ENCODE assay signal across 27 cellular contexts in genomic region chr20:4708856-4709255, GRCh38. TPM values are rescaled to one million over a fixed set of nuclear protein-coding genes. Genes with fewer than 3 reads are reported as not detected.
DNase-seq lines count a peak whose midpoint lies in the region; ATAC-seq, FAIRE-seq and TF ChIP-seq lines count a peak whose summit lies in the region.
"Had no signal": no experiment of that assay in that cellular context is flagged by ENCODE, and none has a peak within 500 bp of the region (broad histone marks: within the 10 kb centered on the region; RNA-seq: fewer than 3 reads in every experiment).

No MANE protein-coding gene starts in this region.

- H3K27me3 ChIP-seq in right atrium auricular region = no peaks in the 10 kb centered on the region
- H3K27me3 ChIP-seq in right cardiac atrium (ENCODE audit: control insufficient read depth, insufficient read depth) = no peaks in the 10 kb centered on the region
- H3K27me3 ChIP-seq: BE2C; BLaER1 treated with 17β-estradiol and CSF1 and Interleukin-3, amounts not matched to agents 10 nM and 100 nM had no signal

- peaks cover 7% of the 10 kb centered on the region for H3K4me1 Mint-ChIP-seq in osteocyte (ENCODE audit: unreplicated experiment)

- no peak for ATAC-seq in right cardiac atrium
- ATAC-seq: A549 had no signal

- intact Hi-C loops in right cardiac atrium (cut with DNase I) = no loop called here

- H3K4me1 ChIP-seq in right atrium auricular region (peaks cover 0 to 8% of the 10 kb centered on the region in 2 donors), right cardiac atrium (ENCODE audit: control insufficient read depth, insufficient read depth, low read length) (no peaks in the 10 kb centered on the region)
- H3K4me1 ChIP-seq: BE2C had no signal

- H3K4me3 Mint-ChIP-seq in osteocyte (ENCODE audit: unreplicated experiment) = no peak overlapping the region
- H3K4me3 Mint-ChIP-seq: CD14-positive monocyte; CD4-positive, alpha-beta T cell; CD8-positive, alpha-beta memory T cell had no signal

- TF ChIP-seq CTCF in right atrium auricular region (IDR thresholded peaks at IDR 0.05) = no peak
- TF ChIP-seq CTCF in osteocyte (IDR thresholded peaks at IDR 0.05) = no peak

- peak; percentile 50 for DNase-seq in right atrium auricular region (ENCODE audit: low spot score)
- no peak for DNase-seq in right cardiac atrium
- peak; percentile 77 for DNase-seq in cerebellar cortex (ENCODE audit: low spot score)
- peak; percentile 29 for DNase-seq in islet precursor cell
- DNase-seq in osteocyte (ENCODE audit: extremely low spot score, unreplicated experiment) = peak; percentile 46
- no peak for DNase-seq in urothelium cell line (ENCODE audit: low spot score)
- DNase-seq in midbrain (lab: John Stamatoyannopoulos, UW) = no peak
- DNase-seq in RKO (ENCODE audit: low spot score) = no peak
- DNase-seq: 8988T; ACHN; AML-193; BE2C; CD4-positive, alpha-beta T cell; CD8-positive, alpha-beta memory T cell; DMS 273 treated with DMSO at 0.1 percent for 48 hours; DMS79; EL; GF-D8; GOT3; H7; HCEC 1CT had no signal

- peaks cover 4% of the 10 kb centered on the region for H3K9me3 Mint-ChIP-seq in osteocyte (ENCODE audit: unreplicated experiment)
- H3K9me3 Mint-ChIP-seq: CD4-positive, alpha-beta T cell; CD8-positive, alpha-beta memory T cell had no signal

- no peaks in the 10 kb centered on the region for H3K9me3 ChIP-seq in right atrium auricular region
- H3K9me3 ChIP-seq in right cardiac atrium (ENCODE audit: control insufficient read depth, low read length) = no peaks in the 10 kb centered on the region
- H3K9me3 ChIP-seq: A549, BE2C had no signal

- no peak overlapping the region for H3K27ac ChIP-seq in right atrium auricular region
- no peak overlapping the region for H3K27ac ChIP-seq in right cardiac atrium (ENCODE audit: low read length)
- H3K27ac ChIP-seq: A549; BLaER1 treated with 17β-estradiol and CSF1 and Interleukin-3, amounts not matched to agents 10 nM and 100 nM had no signal

- peaks cover 6% of the 10 kb centered on the region for H3K27me3 Mint-ChIP-seq in osteocyte (ENCODE audit: unreplicated experiment)
- H3K27me3 Mint-ChIP-seq: CD4-positive, alpha-beta T cell had no signal

- H3K36me3 ChIP-seq in right atrium auricular region = no peaks in the 10 kb centered on the region
- H3K36me3 ChIP-seq: BE2C; BLaER1 treated with 17β-estradiol and CSF1 and Interleukin-3, amounts not matched to agents 10 nM and 100 nM had no signal

- H3K36me3 Mint-ChIP-seq in osteocyte (ENCODE audit: unreplicated experiment) = no peaks in the 10 kb centered on the region
- H3K36me3 Mint-ChIP-seq: CD14-positive monocyte had no signal

- FAIRE-seq in urothelium cell line (lab: Jason Lieb, UNC) = no peak
- FAIRE-seq: A549, D721Med, GM12891, GM18507 had no signal

- WGBS in right cardiac atrium = 93% methylated on average over 3 of the region's 3 CpGs

- H3K4me3 ChIP-seq in right atrium auricular region (no peak overlapping the region), right cardiac atrium (ENCODE audit: low read length) (no peak overlapping the region)
- H3K4me3 ChIP-seq: A549; BLaER1 treated with 17β-estradiol and CSF1 and Interleukin-3, amounts not matched to agents 10 nM and 100 nM had no signal

- H3K27ac Mint-ChIP-seq in osteocyte (ENCODE audit: unreplicated experiment) = no peak overlapping the region
- H3K27ac Mint-ChIP-seq: CD4-positive, alpha-beta T cell; CD8-positive, alpha-beta memory T cell had no signal

RNA-seq across cellular contexts. Expression of gene PRND, which starts 12.9 kb away (rescaled TPM):
- total RNA-seq in right atrium auricular region (not detected), right cardiac atrium (not detected), osteocyte (not detected in 2 replicates)
- polyA plus RNA-seq in right cardiac atrium = not detected
- total RNA-seq: CD4-positive, alpha-beta T cell; CD8-positive, alpha-beta memory T cell had no signal
- polyA plus RNA-seq: A549, CD14-positive monocyte had no signal

RNA-seq across cellular contexts. Expression of gene PRNP, which starts 22.6 kb away (rescaled TPM):
- total RNA-seq in right atrium auricular region (100 to 1,000 TPM; 156 to 221 TPM), right cardiac atrium (100 to 1,000 TPM; 134 to 195 (median 178) TPM), osteocyte (64.7 and 68.8 TPM in 2 replicates)
- 146 TPM for polyA plus RNA-seq in right cardiac atrium

Comparison
In these comparisons a context has a peak if more than half of its experiments do, and no peak if none do; other contexts are left out.
1. DNase-seq: peak in right atrium auricular region (single experiment), cerebellar cortex (single experiment), islet precursor cell (single experiment) and osteocyte (single experiment); none in right cardiac atrium (0 of 3), urothelium cell line (single experiment), midbrain (single experiment) and RKO (single experiment).